In the genomic region with DNA sequence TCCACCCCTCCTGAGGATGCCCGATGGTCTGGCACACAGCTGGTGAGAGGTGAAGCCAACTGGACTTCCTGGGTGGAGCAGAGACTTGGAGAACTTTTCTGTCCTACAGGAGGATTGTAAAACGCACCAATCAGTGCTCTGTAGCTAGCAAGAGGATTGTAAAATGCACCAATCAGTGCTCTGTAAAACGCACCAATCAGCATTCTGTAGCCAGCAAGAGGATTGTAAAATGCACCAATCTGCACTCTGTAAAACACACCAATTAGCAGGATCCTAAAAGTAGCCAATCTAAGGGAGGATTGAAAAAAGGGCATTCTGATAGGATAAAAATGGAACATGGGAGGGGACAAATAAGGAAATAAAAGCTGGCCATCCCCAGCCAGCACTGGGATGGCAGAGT, we compare ENCODE assay signal across 22 cellular contexts.
"Had no signal": no experiment of that assay in that cellular context is flagged by ENCODE, and none has a peak within 500 bp of the region (broad histone marks: within the 10 kb centered on the region; RNA-seq: fewer than 3 reads in every experiment).

No MANE protein-coding gene starts in this region.

- H3K36me3 Mint-ChIP-seq: memory B cell; naive thymus-derived CD4-positive, alpha-beta T cell; stimulated activated effector memory CD8-positive, alpha-beta T cell treated with anti-CD3 and anti-CD28 coated beads, Interleukin-12 subunit alpha, Interleukin-12 subunit beta, amount 100 ng/mL, for 72 hours; type B pancreatic cell had no signal

- H3K4me1 Mint-ChIP-seq: memory B cell had no signal

- H3K9me3 Mint-ChIP-seq: stimulated activated effector memory CD8-positive, alpha-beta T cell treated with anti-CD3 and anti-CD28 coated beads, Interleukin-12 subunit alpha, Interleukin-12 subunit beta, amount 100 ng/mL, for 72 hours; type B pancreatic cell had no signal

- ATAC-seq: left cardiac atrium; left lobe of liver; left ventricle myocardium superior; mucosa of descending colon; naive thymus-derived CD4-positive, alpha-beta T cell; pancreas; right cardiac atrium; stimulated activated effector memory CD8-positive, alpha-beta T cell treated with anti-CD3 and anti-CD28 coated beads, Interleukin-12 subunit alpha, Interleukin-12 subunit beta, amount 100 ng/mL, for 72 hours had no signal

- DNase-seq: hippocampal formation; kidney glomerular epithelial cell; left cardiac atrium; left ventricle myocardium superior; midbrain; mucosa of descending colon; naive thymus-derived CD4-positive, alpha-beta T cell; nephron progenitor cell; retina; sigmoid colon; small intestine; stimulated activated CD4-positive, alpha-beta T cell treated with anti-CD3 and anti-CD28 coated beads, Interleukin-4, amount 100 ng/mL, for 24 hours; stimulated activated naive CD4-positive, alpha-beta T cell; tibial artery; uterus had no signal

- H3K27me3 Mint-ChIP-seq: memory B cell; stimulated activated naive CD8-positive, alpha-beta T cell treated with anti-CD3 and anti-CD28 coated beads, Interleukin-15, Interleukin-2, amounts not matched to agents 100 ng/mL and 50 ng/mL, for 24 hours; type B pancreatic cell had no signal

- H3K4me3 Mint-ChIP-seq: memory B cell; naive thymus-derived CD4-positive, alpha-beta T cell; nephron progenitor cell; stimulated activated effector memory CD8-positive, alpha-beta T cell treated with anti-CD3 and anti-CD28 coated beads, Interleukin-12 subunit alpha, Interleukin-12 subunit beta, amount 100 ng/mL, for 72 hours; stimulated activated naive CD8-positive, alpha-beta T cell treated with anti-CD3 and anti-CD28 coated beads, Interleukin-15, Interleukin-2, amounts not matched to agents 100 ng/mL and 50 ng/mL, for 24 hours; type B pancreatic cell had no signal

- H3K27ac Mint-ChIP-seq: memory B cell; nephron progenitor cell; stimulated activated naive CD8-positive, alpha-beta T cell treated with anti-CD3 and anti-CD28 coated beads, Interleukin-15, Interleukin-2, amounts not matched to agents 100 ng/mL and 50 ng/mL, for 24 hours; type B pancreatic cell had no signal
